ENCODE assay signal across 8 cellular contexts in genomic region chr7:44885394-44886317, GRCh38. TPM values are rescaled to one million over a fixed set of nuclear protein-coding genes. Genes with fewer than 3 reads are reported as not detected.
DNase-seq lines count a peak whose midpoint lies in the region; ATAC-seq and TF ChIP-seq lines count a peak whose summit lies in the region.

TSS of gene PURB (minus strand) at chr7:44885530. CDS start at chr7:44885348, 182 bp downstream.

- H3K27me3 ChIP-seq in Peyer's patch (no peaks in the 10 kb centered on the region), esophagus muscularis mucosa (no peaks in the 10 kb centered on the region), muscle layer of duodenum (ENCODE audit: low read depth, low read length) (no peaks in the 10 kb centered on the region)

- under 1% methylated on average over 36 of the region's 72 CpGs for WGBS in esophagus muscularis mucosa

- H3K4me1 ChIP-seq in Peyer's patch (peaks cover 0 to 48% (median 3%) of the 10 kb centered on the region in 4 donors), esophagus muscularis mucosa (peaks cover 43 to 51% (median 48%) of the 10 kb centered on the region in 4 donors), muscle layer of duodenum (ENCODE audit: control insufficient read depth in 1 of 2, insufficient read depth in 2 of 2, low read length in 2 of 2) (peaks cover 20 to 41% of the 10 kb centered on the region in 2 donors)

- H3K27ac ChIP-seq in KOPT-K1 (ENCODE audit: low read depth, low read length, poor library complexity, severe bottlenecking) (peak within 1 kb of the TSS; percentile 90), Peyer's patch (peak within 1 kb of the TSS; percentile 87 to 99 (median 92)), esophagus muscularis mucosa (replicated peaks in 1 of 4) (peak within 1 kb of the TSS; percentile 96 to 100 (median 99)), muscle layer of duodenum (ENCODE audit: low read length) (peak within 1 kb of the TSS; percentile 100)

- no peaks in the 10 kb centered on the region for H3K9me3 ChIP-seq in KOPT-K1 (ENCODE audit: insufficient read depth, low read length, poor library complexity, severe bottlenecking)
- no peaks in the 10 kb centered on the region for H3K9me3 ChIP-seq in Peyer's patch
- H3K9me3 ChIP-seq in esophagus muscularis mucosa: no peaks in the 10 kb centered on the region
- H3K9me3 ChIP-seq in muscle layer of duodenum (ENCODE audit: control insufficient read depth in 1 of 2, low read length in 2 of 2): no peaks in the 10 kb centered on the region

- peak; percentile 96 for DNase-seq in DMS79 treated with DMSO at 0.1 percent for 48 hours (lab: John Stamatoyannopoulos, UW)
- peak; percentile 95 to 98 (median 97) for DNase-seq in Peyer's patch
- DNase-seq in activated T-cell treated with anti-CD3 and anti-CD28 coated beads, Interleukin-2, amount 50 U/mL, for 48 hours: peak; percentile 96 to 98
- peak; percentile 98 for DNase-seq in esophagus muscularis mucosa (ENCODE audit: extremely low spot score)
- DNase-seq in stimulated activated CD8-positive, alpha-beta memory T cell treated with anti-CD3 and anti-CD28 coated beads, Interleukin-7, amount 100 ng/mL, for 24 hours (ENCODE audit: low read depth): peak; percentile 92

- intact Hi-C loops in esophagus muscularis mucosa (cut with DNase I): no loop called here

- no peak for TF ChIP-seq CTCF in Peyer's patch (IDR thresholded peaks at IDR 0.05)
- no peak for TF ChIP-seq CTCF in esophagus muscularis mucosa (IDR thresholded peaks at IDR 0.05)

- H3K36me3 ChIP-seq in KOPT-K1 (ENCODE audit: insufficient read depth, low read length) (peaks cover 35% of the 10 kb centered on the region), Peyer's patch (no peaks in the 10 kb centered on the region), esophagus muscularis mucosa (no peaks in the 10 kb centered on the region), muscle layer of duodenum (ENCODE audit: control insufficient read depth in 1 of 2, insufficient read depth in 2 of 2, low read length in 2 of 2) (peaks cover 0 to 7% of the 10 kb centered on the region in 2 donors)

- TF ChIP-seq EP300 in esophagus muscularis mucosa (IDR thresholded peaks at IDR 0.05): no peak

- ATAC-seq in GM21825 (IDR thresholded peaks at IDR 0.05; ENCODE audit: unreplicated experiment): peak; percentile 81

- H3K4me3 ChIP-seq in Peyer's patch (peak within 1 kb of the TSS; percentile 70 to 96 (median 81)), esophagus muscularis mucosa (peak within 1 kb of the TSS; percentile 77 to 95 (median 92)), muscle layer of duodenum (ENCODE audit: low read depth in 1 of 2, low read length in 2 of 2) (peak within 1 kb of the TSS; percentile 83 to 95)

- TF ChIP-seq POLR2A in Peyer's patch (IDR thresholded peaks at IDR 0.05): peak; percentile 89 to 91
- peak; percentile 96 for TF ChIP-seq POLR2A in esophagus muscularis mucosa (IDR thresholded peaks at IDR 0.05; ENCODE audit: low read depth)

RNA-seq across cellular contexts. Expression of gene PURB, which starts in this region (rescaled TPM):
- total RNA-seq in Peyer's patch (10 to 100 TPM; 13.8 to 21.5 (median 15.8) TPM), esophagus muscularis mucosa (10 to 100 TPM; 40.9 to 50.2 (median 46.3) TPM)

Comparison
In these comparisons a context has a peak if more than half of its experiments do, and no peak if none do; other contexts are left out.
1. Peak in every context shown above with its lines: DNase-seq, ATAC-seq, H3K4me3 ChIP-seq and H3K27ac ChIP-seq.